17 cellular contexts compared by ENCODE assay signal in genomic region chr1:160789051-160789701, GRCh38. TPM values are rescaled to one million over a fixed set of nuclear protein-coding genes. Genes with fewer than 3 reads are reported as not detected.
DNase-seq lines count a peak whose midpoint lies in the region; ATAC-seq lines count a peak whose summit lies in the region.
"Had no signal": no experiment of that assay in that cellular context is flagged by ENCODE, and none has a peak within 500 bp of the region (broad histone marks: within the 10 kb centered on the region; RNA-seq: fewer than 3 reads in every experiment).

No MANE protein-coding gene starts in this region.

- no peaks in the 10 kb centered on the region for H3K4me1 ChIP-seq in trophoblast cell (ENCODE audit: control insufficient read depth in 1 of 2, insufficient read depth in 2 of 2, low read length in 2 of 2)
- H3K4me1 ChIP-seq: tibial artery had no signal

- H3K27ac ChIP-seq in trophoblast cell (ENCODE audit: low read depth, low read length): no peak overlapping the region
- H3K27ac ChIP-seq: cardiac muscle cell, tibial artery had no signal

- H2BK120ac ChIP-seq in trophoblast cell (ENCODE audit: insufficient read depth, low read length, poor library complexity): no peak overlapping the region

- H3K14ac ChIP-seq in trophoblast cell (ENCODE audit: low read length): no peak overlapping the region

- H3K4ac ChIP-seq in trophoblast cell (ENCODE audit: low read depth, low read length): no peak overlapping the region

- H3K79me2 ChIP-seq in trophoblast cell (ENCODE audit: control insufficient read depth, insufficient read depth, low read length, poor library complexity): no peaks in the 10 kb centered on the region

- peak overlapping the region; percentile 19 for H3K4me3 ChIP-seq in trophoblast cell (ENCODE audit: low read depth, low read length)
- H3K4me3 ChIP-seq: cardiac muscle cell, tibial artery had no signal

- WGBS in trophoblast cell (ENCODE audit: extremely low coverage, insufficient coverage, insufficient read length): no CpG with 5 or more reads among the region's 11 CpGs

- no peak overlapping the region for H2BK12ac ChIP-seq in trophoblast cell (ENCODE audit: low read length)

- no peak overlapping the region for H2BK5ac ChIP-seq in trophoblast cell (ENCODE audit: low read depth, low read length, poor library complexity)

- H4K8ac ChIP-seq in trophoblast cell (ENCODE audit: low read depth, low read length): no peak overlapping the region

- no peaks in the 10 kb centered on the region for H3K9me3 ChIP-seq in trophoblast cell (ENCODE audit: insufficient read depth, low read depth, low read length)
- H3K9me3 ChIP-seq: tibial artery had no signal

- H3K27me3 ChIP-seq in trophoblast cell (ENCODE audit: insufficient read depth, low read length): no peaks in the 10 kb centered on the region
- H3K27me3 ChIP-seq: cardiac muscle cell, tibial artery had no signal

- no peak overlapping the region for H3K23ac ChIP-seq in trophoblast cell (ENCODE audit: low read length)

- no peak overlapping the region for H4K91ac ChIP-seq in trophoblast cell (ENCODE audit: low read depth, low read length)

- no peak overlapping the region for H2AFZ ChIP-seq in trophoblast cell (ENCODE audit: insufficient read depth, low read length, poor library complexity)

- H3K18ac ChIP-seq in trophoblast cell (ENCODE audit: low read length): no peak overlapping the region

- no peak overlapping the region for H4K12ac ChIP-seq in trophoblast cell (ENCODE audit: low read depth, low read length)

- DNase-seq in trophoblast cell (no peak), HuH-7.5 (ENCODE audit: low spot score) (no peak), putamen (ENCODE audit: low spot score) (no peak), cerebellar nuclear complex (lab: John Stamatoyannopoulos, UW) (no peak), GF-D8 (lab: John Stamatoyannopoulos, UW) (no peak)
- DNase-seq: activated CD8-positive, alpha-beta memory T cell treated with anti-CD3 and anti-CD28 coated beads, Interleukin-2, amount 50 U/mL, for 4 hours; activated naive CD4-positive, alpha-beta T cell treated with anti-CD3 and anti-CD28 coated beads, Interleukin-2, amount 50 U/mL, for 16 hours; endodermal cell; left ventricle myocardium superior; naive thymus-derived CD4-positive, alpha-beta T cell; NCI-H187; NCI-H510A; tibial artery had no signal

- no peaks in the 10 kb centered on the region for H3K79me1 ChIP-seq in trophoblast cell (ENCODE audit: low read length)

- ATAC-seq in GM19023 (IDR thresholded peaks at IDR 0.05; ENCODE audit: unreplicated experiment) (peak; percentile 3), HG02763 (IDR thresholded peaks at IDR 0.05; ENCODE audit: unreplicated experiment) (peak; percentile 4), HG03558 (IDR thresholded peaks at IDR 0.05; ENCODE audit: extremely low read depth, unreplicated experiment) (peak; percentile 4)
- ATAC-seq: left ventricle myocardium superior had no signal

- no peak overlapping the region for H2AK5ac ChIP-seq in trophoblast cell (ENCODE audit: low read length)

- H3K4me2 ChIP-seq in trophoblast cell (ENCODE audit: low read length): no peak overlapping the region

- no peaks in the 10 kb centered on the region for H3K36me3 ChIP-seq in trophoblast cell (ENCODE audit: control insufficient read depth in 1 of 2, insufficient read depth in 2 of 2, low read length in 2 of 2)
- H3K36me3 ChIP-seq: cardiac muscle cell, tibial artery had no signal

- H3K9ac ChIP-seq in trophoblast cell (ENCODE audit: low read length): no peak overlapping the region

RNA-seq across cellular contexts. Expression of gene LY9, which starts 6.8 kb away (rescaled TPM):
- polyA plus RNA-seq in trophoblast cell (2013): 0.22 and 0.26 TPM in 2 replicates
- polyA plus RNA-seq: cardiac muscle cell had no signal

RNA-seq across cellular contexts. Expression of gene SLAMF7, which starts 50.1 kb away (rescaled TPM):
- 0.12 and 0.15 TPM in 2 replicates for polyA plus RNA-seq in trophoblast cell (2013)
- polyA plus RNA-seq: cardiac muscle cell had no signal
